16 cellular contexts compared by ENCODE assay signal in the genomic region with DNA sequence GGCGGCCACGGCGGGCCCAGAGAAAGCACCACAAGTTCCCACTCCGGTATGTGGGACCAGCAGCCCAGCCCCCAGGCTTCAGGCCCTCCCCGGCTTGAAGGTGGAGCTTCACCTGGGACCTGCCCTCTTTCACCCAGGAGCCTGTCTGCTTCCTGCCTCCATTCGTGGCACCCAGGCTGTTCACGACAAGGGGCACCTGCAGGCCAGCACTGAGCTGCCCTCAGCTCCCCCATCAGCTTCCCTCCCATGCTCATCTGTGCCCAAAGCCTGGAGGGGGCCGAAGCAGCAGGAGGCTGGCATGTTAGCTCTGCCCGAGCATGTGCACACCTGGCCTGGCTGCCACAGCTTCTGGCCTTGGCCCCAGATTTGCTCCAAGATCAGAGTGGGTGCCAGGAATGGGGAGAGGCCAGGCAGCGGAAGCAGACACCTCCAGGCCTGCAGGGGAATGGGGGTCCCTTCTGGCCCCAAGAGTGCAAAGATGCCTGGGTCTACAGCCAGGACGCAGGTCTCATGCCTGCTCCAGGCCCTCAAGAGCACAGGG.
DNase-seq lines count a peak whose midpoint lies in the region; ATAC-seq, FAIRE-seq and TF ChIP-seq lines count a peak whose summit lies in the region.
"Had no signal": no experiment of that assay in that cellular context is flagged by ENCODE, and none has a peak within 500 bp of the region (broad histone marks: within the 10 kb centered on the region; RNA-seq: fewer than 3 reads in every experiment).

No MANE protein-coding gene starts in this region.

- no peak for TF ChIP-seq RAD21 in HepG2 (CRISPR knock-in tag; IDR thresholded peaks at IDR 0.05)

- H3K9me3 ChIP-seq in HepG2 (ENCODE audit: low read length) (no peaks in the 10 kb centered on the region), right lobe of liver (no peaks in the 10 kb centered on the region)

- no peak for FAIRE-seq in HepG2 (lab: Jason Lieb, UNC)
- FAIRE-seq: GM12892, H54 had no signal

- no peak overlapping the region for H3K4me2 ChIP-seq in HepG2 (ENCODE audit: low read depth, low read length)

- H3K4me1 Mint-ChIP-seq in WTC11, result no peaks in the 10 kb centered on the region
- no peaks in the 10 kb centered on the region for H3K4me1 Mint-ChIP-seq in activated CD4-positive, alpha-beta T cell treated with anti-CD3 and anti-CD28 coated beads, Interleukin-2, amount 10 ng/mL, durations not matched to agents 7 days and 5 days

- H3K4me3 Mint-ChIP-seq in WTC11, result no peak overlapping the region
- no peak overlapping the region for H3K4me3 Mint-ChIP-seq in activated CD4-positive, alpha-beta T cell treated with anti-CD3 and anti-CD28 coated beads, Interleukin-2, amount 10 ng/mL, durations not matched to agents 7 days and 5 days

- no peaks in the 10 kb centered on the region for H3K9me3 Mint-ChIP-seq in WTC11
- H3K9me3 Mint-ChIP-seq in activated CD4-positive, alpha-beta T cell treated with anti-CD3 and anti-CD28 coated beads, Interleukin-2, amount 10 ng/mL, durations not matched to agents 7 days and 5 days, result no peaks in the 10 kb centered on the region

- H3K4me3 ChIP-seq in HepG2 (replicated peaks in 1 of 3; ENCODE audit: insufficient read depth in 1 of 3, low read depth in 2 of 3, low read length in 3 of 3), result no peak overlapping the region
- no peak overlapping the region for H3K4me3 ChIP-seq in right lobe of liver

- no peaks in the 10 kb centered on the region for H3K79me2 ChIP-seq in HepG2 (ENCODE audit: insufficient read depth, low read length)

- no peak overlapping the region for H3K27ac ChIP-seq in HepG2 (ENCODE audit: extremely low read length, insufficient read depth, low read length)
- no peak overlapping the region for H3K27ac ChIP-seq in right lobe of liver
- H3K27ac ChIP-seq: C4-2B had no signal

- in situ Hi-C loops in HepG2 (cut with HindIII; ENCODE audit: extremely low pct_ligation_motif_present, low pct_unique_long_range_greater_than_20kb), result loop anchor here (25.0 kb wide), 1 partner anchor 1302 kb away; no protein-coding TSS in a partner anchor

- no peaks in the 10 kb centered on the region for H3K4me1 ChIP-seq in HepG2 (ENCODE audit: insufficient read depth, low read length)
- no peaks in the 10 kb centered on the region for H3K4me1 ChIP-seq in right lobe of liver

- no peaks in the 10 kb centered on the region for H3K27me3 Mint-ChIP-seq in WTC11 (ENCODE audit: low read depth)
- H3K27me3 Mint-ChIP-seq in activated CD4-positive, alpha-beta T cell treated with anti-CD3 and anti-CD28 coated beads, Interleukin-2, amount 10 ng/mL, durations not matched to agents 7 days and 5 days, result no peaks in the 10 kb centered on the region

- intact Hi-C loops in HepG2 (cut with micrococcal nuclease; ENCODE audit: unreplicated experiment), result loop anchor here (10.0 kb wide), 2 partner anchors 1475 to 1535 kb away; no protein-coding TSS in a partner anchor
- intact Hi-C loops in right lobe of liver (cut with DNase I), result no loop called here

- no TSS peak for BruUV-seq in HepG2 (replicated peaks; lab: Mats Ljungman, UMichigan)

- no peak overlapping the region for H3K27ac Mint-ChIP-seq in WTC11
- H3K27ac Mint-ChIP-seq in activated CD4-positive, alpha-beta T cell treated with anti-CD3 and anti-CD28 coated beads, Interleukin-2, amount 10 ng/mL, durations not matched to agents 7 days and 5 days, result no peak overlapping the region

- TF ChIP-seq CTCF in HepG2 (CRISPR knock-in tag; IDR thresholded peaks at IDR 0.05) (no peak), right lobe of liver (IDR thresholded peaks at IDR 0.05) (no peak), WTC11 (IDR thresholded peaks at IDR 0.05) (no peak)

- no peak overlapping the region for H3K9ac ChIP-seq in HepG2 (ENCODE audit: insufficient read depth, low read depth, low read length)

- POLR2A ChIA-PET in HepG2 (lab: Yijun Ruan, JAX) (no interaction called here), WTC11 (lab: Charles Lee) (no interaction called here)
- POLR2A ChIA-PET in activated CD4-positive, alpha-beta T cell treated with anti-CD3 and anti-CD28 coated beads, Interleukin-2, amount 10 ng/mL, durations not matched to agents 7 days and 5 days (lab: Charles Lee), result no interaction called here

- DNase-seq in HepG2 (ENCODE audit: low spot score) (no peak), right lobe of liver (no peak), WTC11 (ENCODE audit: low spot score) (no peak), mesenteric fat pad (ENCODE audit: low spot score) (peak; percentile 86), DMS114 treated with DMSO at 0.1 percent for 48 hours (lab: John Stamatoyannopoulos, UW; ENCODE audit: unreplicated experiment) (no peak)
- no peak for DNase-seq in activated CD4-positive, alpha-beta T cell treated with anti-CD3 and anti-CD28 coated beads, Interleukin-2, amount 10 ng/mL, durations not matched to agents 7 days and 5 days
- DNase-seq: Karpas-422, MM.1S, NCI-H1105 treated with DMSO at 0.1 percent for 48 hours, NCI-H187, NCI-H226, NCI-H524 treated with DMSO at 0.1 percent for 48 hours had no signal

- no peaks in the 10 kb centered on the region for H4K20me1 ChIP-seq in HepG2 (ENCODE audit: insufficient read depth, low read length)

- peak; percentile 30; the same call in 1 of the 3 replicates for ATAC-seq in HepG2
- no peak for ATAC-seq in right lobe of liver
- peak; percentile 50 for ATAC-seq in WTC11
- ATAC-seq in GM19397 (IDR thresholded peaks at IDR 0.05; ENCODE audit: unreplicated experiment), result no peak

- TF ChIP-seq EP300 in HepG2 (IDR thresholded peaks at IDR 0.05; ENCODE audit: low read depth in 2 of 2, low read length in 2 of 2) (no peak), HepG2 (CRISPR knock-in tag; IDR thresholded peaks at IDR 0.05; ENCODE audit: borderline replicate concordance) (no peak)

- H3K36me3 ChIP-seq in HepG2 (replicated peaks in 1 of 2; ENCODE audit: control insufficient read depth in 1 of 2, insufficient read depth in 2 of 2, low read length in 2 of 2) (no peaks in the 10 kb centered on the region), right lobe of liver (no peaks in the 10 kb centered on the region)

- TF ChIP-seq POLR2A in HepG2 (IDR thresholded peaks at IDR 0.05; ENCODE audit: insufficient read depth in 1 of 2, low read depth in 2 of 2, low read length in 2 of 2) (no peak), right lobe of liver (IDR thresholded peaks at IDR 0.05) (no peak)

- H2AFZ ChIP-seq in HepG2 (ENCODE audit: low read length), result no peak overlapping the region

- CTCF ChIA-PET in HepG2 (lab: Yijun Ruan, JAX; ENCODE audit: low intra/inter-chr PET ratio, low total read pairs) (interaction anchor here (3.5 kb wide), 1 partner anchor 19 kb away, joined by 26 read pairs; no protein-coding TSS in a partner anchor), WTC11 (lab: Charles Lee) (interaction anchor here (0.9 to 5.0 kb wide), 2 partner anchors 17 to 1476 kb away, joined by 3 to 75 read pairs; no protein-coding TSS in a partner anchor)
- CTCF ChIA-PET in activated CD4-positive, alpha-beta T cell treated with anti-CD3 and anti-CD28 coated beads, Interleukin-2, amount 10 ng/mL, durations not matched to agents 7 days and 5 days (lab: Charles Lee), result interaction anchor here (1.4 kb wide), 1 partner anchor 1475 kb away, joined by 3 read pairs; no protein-coding TSS in a partner anchor

- H3K27me3 ChIP-seq in HepG2 (ENCODE audit: control insufficient read depth in 1 of 2, insufficient read depth in 2 of 2, low read length in 2 of 2) (no peaks in the 10 kb centered on the region), right lobe of liver (no peaks in the 10 kb centered on the region)

- WGBS in HepG2 (ENCODE audit: low lambda C conversion rate), result 40% methylated on average over 1 of the region's 11 CpGs
- 53% methylated on average over 3 of the region's 11 CpGs for WGBS in right lobe of liver (ENCODE audit: insufficient coverage, low coverage, low lambda C conversion rate, missing lambda C conversion rate)

- H3K36me3 Mint-ChIP-seq in WTC11, result no peaks in the 10 kb centered on the region
- no peaks in the 10 kb centered on the region for H3K36me3 Mint-ChIP-seq in activated CD4-positive, alpha-beta T cell treated with anti-CD3 and anti-CD28 coated beads, Interleukin-2, amount 10 ng/mL, durations not matched to agents 7 days and 5 days (ENCODE audit: low read depth)

TF ChIP-seq in WTC11, 78 proteins besides CTCF, POLR2A, EP300 and RAD21 (continues in another document):
- TF ChIP-seq ELF4 (CRISPR knock-in tag; IDR thresholded peaks at IDR 0.05; ENCODE audit: low read depth) (no peak), PRRX2 (CRISPR knock-in tag; IDR thresholded peaks at IDR 0.05) (no peak), TCF7 (CRISPR knock-in tag; IDR thresholded peaks at IDR 0.05; ENCODE audit: low read depth) (no peak), MXD4 (CRISPR knock-in tag; IDR thresholded peaks at IDR 0.05; ENCODE audit: borderline replicate concordance) (no peak), GABPB1 (CRISPR knock-in tag; IDR thresholded peaks at IDR 0.05) (no peak), RORB (CRISPR knock-in tag; IDR thresholded peaks at IDR 0.05) (no peak)
- TF ChIP-seq, protein P1, sequence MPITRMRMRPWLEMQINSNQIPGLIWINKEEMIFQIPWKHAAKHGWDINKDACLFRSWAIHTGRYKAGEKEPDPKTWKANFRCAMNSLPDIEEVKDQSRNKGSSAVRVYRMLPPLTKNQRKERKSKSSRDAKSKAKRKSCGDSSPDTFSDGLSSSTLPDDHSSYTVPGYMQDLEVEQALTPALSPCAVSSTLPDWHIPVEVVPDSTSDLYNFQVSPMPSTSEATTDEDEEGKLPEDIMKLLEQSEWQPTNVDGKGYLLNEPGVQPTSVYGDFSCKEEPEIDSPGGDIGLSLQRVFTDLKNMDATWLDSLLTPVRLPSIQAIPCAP (CRISPR knock-in tag; IDR thresholded peaks at IDR 0.05), result no peak
- TF ChIP-seq, protein P2, sequence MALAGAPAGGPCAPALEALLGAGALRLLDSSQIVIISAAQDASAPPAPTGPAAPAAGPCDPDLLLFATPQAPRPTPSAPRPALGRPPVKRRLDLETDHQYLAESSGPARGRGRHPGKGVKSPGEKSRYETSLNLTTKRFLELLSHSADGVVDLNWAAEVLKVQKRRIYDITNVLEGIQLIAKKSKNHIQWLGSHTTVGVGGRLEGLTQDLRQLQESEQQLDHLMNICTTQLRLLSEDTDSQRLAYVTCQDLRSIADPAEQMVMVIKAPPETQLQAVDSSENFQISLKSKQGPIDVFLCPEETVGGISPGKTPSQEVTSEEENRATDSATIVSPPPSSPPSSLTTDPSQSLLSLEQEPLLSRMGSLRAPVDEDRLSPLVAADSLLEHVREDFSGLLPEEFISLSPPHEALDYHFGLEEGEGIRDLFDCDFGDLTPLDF (CRISPR knock-in tag; IDR thresholded peaks at IDR 0.05), result no peak
- TF ChIP-seq, protein P3, sequence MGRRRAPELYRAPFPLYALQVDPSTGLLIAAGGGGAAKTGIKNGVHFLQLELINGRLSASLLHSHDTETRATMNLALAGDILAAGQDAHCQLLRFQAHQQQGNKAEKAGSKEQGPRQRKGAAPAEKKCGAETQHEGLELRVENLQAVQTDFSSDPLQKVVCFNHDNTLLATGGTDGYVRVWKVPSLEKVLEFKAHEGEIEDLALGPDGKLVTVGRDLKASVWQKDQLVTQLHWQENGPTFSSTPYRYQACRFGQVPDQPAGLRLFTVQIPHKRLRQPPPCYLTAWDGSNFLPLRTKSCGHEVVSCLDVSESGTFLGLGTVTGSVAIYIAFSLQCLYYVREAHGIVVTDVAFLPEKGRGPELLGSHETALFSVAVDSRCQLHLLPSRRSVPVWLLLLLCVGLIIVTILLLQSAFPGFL (CRISPR knock-in tag; IDR thresholded peaks at IDR 0.05; ENCODE audit: borderline replicate concordance), result no peak

Comparison
In these comparisons a context has a peak if more than half of its experiments do, and no peak if none do; other contexts are left out.
1. ATAC-seq: peak in HepG2 (single experiment) and WTC11 (single experiment); none in right lobe of liver (0 of 4) and GM19397 (single experiment).